ENCODE assay signal across 11 cellular contexts in genomic region chr6:135161411-135161810, GRCh38.
"Had no signal": no experiment of that assay in that cellular context is flagged by ENCODE, and none has a peak within 500 bp of the region (broad histone marks: within the 10 kb centered on the region; RNA-seq: fewer than 3 reads in every experiment).

No MANE protein-coding gene starts in this region.

- H3K27ac Mint-ChIP-seq: neural progenitor cell, T-helper 17 cell, type B pancreatic cell had no signal

- H3K9ac ChIP-seq: neural progenitor cell, parathyroid adenoma had no signal

- ATAC-seq: activated CD4-positive, CD25-positive, alpha-beta regulatory T cell treated with anti-CD3 and anti-CD28 coated beads, Interleukin-2, amount 50 U/mL, for 24 hours; SK-N-SH treated with all-trans-retinoic acid at 6 μM for 48 hours; T-helper 17 cell had no signal

- H3K27me3 ChIP-seq: cardiac muscle cell, neural progenitor cell had no signal

- DNase-seq: retina; stimulated activated CD4-positive, alpha-beta T cell treated with anti-CD3 and anti-CD28 coated beads, Interleukin-15, amount 100 ng/mL, for 24 hours; stimulated activated CD4-positive, alpha-beta T cell treated with anti-CD3 and anti-CD28 coated beads, Interleukin-4, amount 100 ng/mL, for 4 hours; T-helper 17 cell had no signal

- H3K4me1 ChIP-seq: esophagus muscularis mucosa, neural progenitor cell, parathyroid adenoma had no signal

- H3K4me3 Mint-ChIP-seq: neural progenitor cell, T-helper 17 cell, type B pancreatic cell had no signal

- H3K36me3 ChIP-seq: cardiac muscle cell, esophagus muscularis mucosa, neural progenitor cell had no signal

- H3K4me2 ChIP-seq: neural progenitor cell had no signal

- H3K9me3 ChIP-seq: esophagus muscularis mucosa had no signal

- H3K79me2 ChIP-seq: parathyroid adenoma had no signal

- H3K36me3 Mint-ChIP-seq: neural progenitor cell, type B pancreatic cell had no signal

- H3K27ac ChIP-seq: cardiac muscle cell, esophagus muscularis mucosa, neural progenitor cell, parathyroid adenoma had no signal

- H3K4me3 ChIP-seq: cardiac muscle cell, esophagus muscularis mucosa, neural progenitor cell had no signal

- H2AFZ ChIP-seq: neural progenitor cell, parathyroid adenoma had no signal

- H3K9me3 Mint-ChIP-seq: neural progenitor cell, type B pancreatic cell had no signal

- H3K4me1 Mint-ChIP-seq: neural progenitor cell had no signal
